Comparison of ENCODE assay signal across 8 cellular contexts in the genomic region with DNA sequence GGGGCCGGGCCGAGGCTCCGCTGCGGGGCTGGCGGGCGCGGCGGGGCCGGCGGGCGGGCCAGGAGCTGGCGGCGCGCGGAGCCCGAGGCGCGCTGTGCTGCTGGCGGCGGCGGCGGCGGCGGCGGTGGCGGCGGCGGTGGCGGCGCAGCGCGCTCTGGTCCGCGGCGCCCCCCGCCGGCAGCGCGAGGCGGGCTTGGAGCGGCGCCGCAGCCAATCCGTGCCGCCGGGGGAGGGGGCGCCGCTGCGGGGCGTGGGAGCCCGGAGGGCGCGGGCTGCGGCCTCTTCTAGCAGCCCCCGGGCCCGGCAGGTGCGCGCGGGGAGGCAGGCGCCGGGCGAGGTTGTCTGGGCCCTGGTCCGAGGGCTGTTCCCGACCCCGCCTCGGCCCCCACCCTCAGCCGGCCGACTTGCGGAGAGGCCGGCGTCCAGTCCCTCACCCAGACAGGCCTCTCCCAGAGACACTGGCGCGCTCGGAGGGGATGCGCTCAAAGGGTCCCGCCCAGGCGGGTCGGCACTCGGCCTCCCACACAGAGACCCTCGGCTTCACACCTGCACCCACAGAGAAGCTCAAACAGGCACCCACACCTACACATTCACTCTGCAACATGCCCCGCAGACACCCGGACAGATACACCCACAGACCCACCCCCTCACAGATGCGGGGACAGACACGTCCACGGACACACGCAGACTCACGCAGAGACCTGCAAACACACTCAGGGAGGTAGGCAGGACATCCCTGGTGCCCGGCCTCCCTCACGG. TPM values are rescaled to one million over a fixed set of nuclear protein-coding genes. Genes with fewer than 3 reads are reported as not detected.
DNase-seq lines count a peak whose midpoint lies in the region; ATAC-seq and TF ChIP-seq lines count a peak whose summit lies in the region.

A gene (minus strand): TSS at position 156 of the 759 bp plus-strand sequence. CDS start 275 bp downstream, outside the sequence.

- H3K79me2 ChIP-seq in mammary epithelial cell (ENCODE audit: insufficient read depth, low read length) (no peaks in the 10 kb centered on the region), osteoblast (ENCODE audit: insufficient read depth, low read length) (no peaks in the 10 kb centered on the region)

- TF ChIP-seq CTCF in mammary epithelial cell (conservative IDR thresholded peaks at IDR 0.05 in 1 of 2, IDR thresholded peaks at IDR 0.05 in 1 of 2; ENCODE audit: extremely low read depth in 1 of 2, insufficient read depth in 1 of 2, low read depth in 1 of 2, low read length in 2 of 2) (no peak), nephron progenitor cell (IDR thresholded peaks at IDR 0.05) (no peak), osteoblast (IDR thresholded peaks at IDR 0.05; ENCODE audit: extremely low read depth, low read depth, low read length) (no peak)

- H3K27ac Mint-ChIP-seq in nephron progenitor cell = no peak within 1 kb of the TSS

- peaks cover 14% of the 10 kb centered on the region for H3K9me3 Mint-ChIP-seq in nephron progenitor cell

- in situ Hi-C loops in mammary epithelial cell (cut with MboI; ENCODE audit: low sequenced_read_pairs in 2 of 2) = no loop called here

- peaks cover 42% of the 10 kb centered on the region for H3K4me1 Mint-ChIP-seq in nephron progenitor cell

- WGBS in mammary epithelial cell (ENCODE audit: low coverage, missing lambda C conversion rate) = 22% methylated on average over 7 of the region's 89 CpGs

- H3K4me3 ChIP-seq in mammary epithelial cell (replicated peaks in 1 of 3; ENCODE audit: insufficient read depth in 1 of 3, low read depth in 2 of 3, low read length in 3 of 3) (peak within 1 kb of the TSS in 1 of 3 experiments; percentile 10), osteoblast (ENCODE audit: insufficient read depth, low read length) (no peak within 1 kb of the TSS)

- peaks cover 6% of the 10 kb centered on the region for H3K9me3 ChIP-seq in mammary epithelial cell (replicated peaks; ENCODE audit: insufficient read depth, low read length)
- peaks cover 9% of the 10 kb centered on the region for H3K9me3 ChIP-seq in osteoblast (ENCODE audit: low read depth, low read length)

- BruUV-seq in mammary epithelial cell (replicated peaks; lab: Mats Ljungman, UMichigan) = no TSS peak

- H3K9ac ChIP-seq in mammary epithelial cell (ENCODE audit: insufficient read depth, low read length) = no peak within 1 kb of the TSS

- H2AFZ ChIP-seq in mammary epithelial cell (ENCODE audit: low read depth, low read length) = no peak within 1 kb of the TSS
- no peak within 1 kb of the TSS for H2AFZ ChIP-seq in osteoblast (ENCODE audit: low read length)

- H4K20me1 ChIP-seq in mammary epithelial cell (ENCODE audit: insufficient read depth, low read length) (peaks cover 1% of the 10 kb centered on the region), osteoblast (ENCODE audit: insufficient read depth, low read length) (no peaks in the 10 kb centered on the region)

- H3K36me3 ChIP-seq in mammary epithelial cell (ENCODE audit: insufficient read depth, low read length) (no peaks in the 10 kb centered on the region), osteoblast (ENCODE audit: insufficient read depth, low read length) (no peaks in the 10 kb centered on the region)

- peak within 1 kb of the TSS; percentile 81 for H3K4me3 Mint-ChIP-seq in nephron progenitor cell

- ATAC-seq in HG03432 (IDR thresholded peaks at IDR 0.05; ENCODE audit: unreplicated experiment) (no peak), HG02884 (IDR thresholded peaks at IDR 0.05; ENCODE audit: unreplicated experiment) (no peak)

- peaks cover 66% of the 10 kb centered on the region for H3K27me3 Mint-ChIP-seq in nephron progenitor cell (ENCODE audit: low read depth, poor library complexity)

- peak; percentile 40 for DNase-seq in COR-L47 (lab: John Stamatoyannopoulos, UW)
- DNase-seq in NCI-H1092 treated with DMSO at 0.1 percent for 48 hours (lab: John Stamatoyannopoulos, UW) = peak; percentile 15
- DNase-seq in mammary epithelial cell = no peak
- peak; percentile 76 for DNase-seq in nephron progenitor cell
- DNase-seq in osteoblast (ENCODE audit: insufficient read length, low spot score, missing footprints) = no peak
- no peak for DNase-seq in ureter (ENCODE audit: low spot score)

- CTCF ChIA-PET in mammary epithelial cell (lab: Charles Lee; ENCODE audit: low non-redundant PET) = no interaction called here

- H3K4me1 ChIP-seq in mammary epithelial cell (ENCODE audit: insufficient read depth, low read length) = no peaks in the 10 kb centered on the region
- no peaks in the 10 kb centered on the region for H3K4me1 ChIP-seq in osteoblast (ENCODE audit: insufficient read depth, low read length)

- dilution Hi-C loops in mammary epithelial cell (cut with HindIII; ENCODE audit: low sequenced_read_pairs) = no loop called here

- H3K36me3 Mint-ChIP-seq in nephron progenitor cell (ENCODE audit: low read depth) = no peaks in the 10 kb centered on the region

- intact Hi-C loops in mammary epithelial cell (cut with micrococcal nuclease) = no loop called here

- peaks cover 35% of the 10 kb centered on the region for H3K27me3 ChIP-seq in mammary epithelial cell (ENCODE audit: insufficient read depth, low read length)
- peaks cover 60% of the 10 kb centered on the region for H3K27me3 ChIP-seq in osteoblast (ENCODE audit: insufficient read depth, low read length)

- H3K27ac ChIP-seq in mammary epithelial cell (ENCODE audit: insufficient read depth, low read depth, low read length) (no peak within 1 kb of the TSS), osteoblast (ENCODE audit: low read depth, low read length) (no peak within 1 kb of the TSS)

- H3K4me2 ChIP-seq in mammary epithelial cell (ENCODE audit: insufficient read depth, low read depth, low read length) (peak within 1 kb of the TSS; percentile 41), osteoblast (ENCODE audit: insufficient read depth, low read length) (no peak within 1 kb of the TSS)

RNA-seq across cellular contexts. Expression of the gene that starts here (rescaled TPM):
- total RNA-seq in mammary epithelial cell (under 1 TPM; under 0.01 to 0.12 TPM), osteoblast (0.29 and 0.36 TPM in 2 replicates), ureter (0.44 TPM)
- not detected for polyA plus RNA-seq in mammary epithelial cell
- not detected for polyA minus RNA-seq in mammary epithelial cell

Comparison
In these comparisons a context has a peak if more than half of its experiments do, and no peak if none do; other contexts are left out.
1. DNase-seq: peak in COR-L47 (single experiment), NCI-H1092 treated with DMSO at 0.1 percent for 48 hours (single experiment) and nephron progenitor cell (single experiment); none in mammary epithelial cell (single experiment), osteoblast (single experiment) and ureter (single experiment).